Comparison of ENCODE assay signal across 30 cellular contexts in genomic region chr9:95970356-95970755, GRCh38.
"Had no signal": no experiment of that assay in that cellular context is flagged by ENCODE, and none has a peak within 500 bp of the region (broad histone marks: within the 10 kb centered on the region; RNA-seq: fewer than 3 reads in every experiment).

No MANE protein-coding gene starts in this region.

- H3K4me1 ChIP-seq: ascending aorta had no signal

- DNase-seq: activated CD4-positive, alpha-beta T cell treated with anti-CD3 and anti-CD28 coated beads for 48 hours; activated CD4-positive, alpha-beta T cell treated with anti-CD3 and anti-CD28 coated beads, Interleukin-2, amount 50 U/mL, for 4 hours; activated CD4-positive, CD25-positive, alpha-beta regulatory T cell treated with anti-CD3 and anti-CD28 coated beads, Interleukin-2, amount 50 U/mL, for 72 hours; activated CD8-positive, alpha-beta T cell treated with anti-CD3 and anti-CD28 coated beads, Interleukin-2, amount 10 ng/mL, durations not matched to agents 7 days and 5 days; activated effector memory CD4-positive, alpha-beta T cell treated with Interleukin-2 at 50 U/mL for 16 hours; activated naive CD4-positive, alpha-beta T cell; activated T-cell treated with anti-CD3 and anti-CD28 coated beads, Interleukin-2, amount 50 U/mL, for 24 hours; amniotic stem cell; Kasumi-1; KBM-7; NCI-H1048; NCI-H1417 treated with DMSO at 0.1 percent for 48 hours; NCI-H1694; NCI-H2029; NCI-H2107; NCI-H2171 treated with DMSO at 0.1 percent for 48 hours; NCI-H226; NCI-H510A; NCI-H526 treated with DMSO at 0.1 percent for 48 hours; NCI-H82; RPMI8226; SHP77 had no signal

- H3K9me3 Mint-ChIP-seq: brain, WTC11 had no signal

- H3K4me3 ChIP-seq: ascending aorta, cardiac muscle cell had no signal

- H3K27me3 ChIP-seq: ascending aorta, cardiac muscle cell had no signal

- H3K27me3 Mint-ChIP-seq: activated naive CD4-positive, alpha-beta T cell treated with anti-CD3 and anti-CD28 coated beads, Interleukin-2, amount 50 U/mL, for 24 hours; activated T-cell treated with anti-CD3 and anti-CD28 coated beads, Interleukin-2, amount 50 U/mL, for 24 hours; brain had no signal

- H3K4me3 Mint-ChIP-seq: activated CD8-positive, alpha-beta T cell treated with anti-CD3 and anti-CD28 coated beads, Interleukin-2, amount 10 ng/mL, durations not matched to agents 7 days and 5 days; activated naive CD4-positive, alpha-beta T cell treated with anti-CD3 and anti-CD28 coated beads, Interleukin-2, amount 50 U/mL, for 24 hours; activated T-cell treated with anti-CD3 and anti-CD28 coated beads, Interleukin-2, amount 50 U/mL, for 24 hours; activated T-helper 1 cell treated with anti-CD3 and anti-CD28 coated beads, Interleukin-12 subunit alpha, Interleukin-12 subunit beta, Interleukin-2, Interleukin-4 antibody, amounts not matched to agents 30 ng/mL and 10 ng/mL and 1 ng/mL, durations not matched to agents 14 hours and 24 hours and 36 hours; brain; T-helper 1 cell treated with Interleukin-12 subunit alpha and Interleukin-12 subunit beta and Interleukin-4 antibody, amounts not matched to agents 30 μg/mL and 1 μg/mL, for 36 hours; WTC11 had no signal

- H3K27ac ChIP-seq: ascending aorta, cardiac muscle cell had no signal

- H3K9me3 ChIP-seq: ascending aorta had no signal

- H3K4me1 Mint-ChIP-seq: activated naive CD4-positive, alpha-beta T cell treated with anti-CD3 and anti-CD28 coated beads, Interleukin-2, amount 50 U/mL, for 24 hours; brain; WTC11 had no signal

- H3K27ac Mint-ChIP-seq: activated CD8-positive, alpha-beta T cell treated with anti-CD3 and anti-CD28 coated beads, Interleukin-2, amount 10 ng/mL, durations not matched to agents 7 days and 5 days; activated naive CD4-positive, alpha-beta T cell treated with anti-CD3 and anti-CD28 coated beads, Interleukin-2, amount 50 U/mL, for 24 hours; activated T-cell treated with anti-CD3 and anti-CD28 coated beads, Interleukin-2, amount 50 U/mL, for 24 hours; activated T-helper 1 cell treated with anti-CD3 and anti-CD28 coated beads, Interleukin-12 subunit alpha, Interleukin-12 subunit beta, Interleukin-2, Interleukin-4 antibody, amounts not matched to agents 30 ng/mL and 10 ng/mL and 1 ng/mL, durations not matched to agents 14 hours and 24 hours and 36 hours; brain; T-helper 1 cell treated with Interleukin-12 subunit alpha and Interleukin-12 subunit beta and Interleukin-4 antibody, amounts not matched to agents 30 μg/mL and 1 μg/mL, for 36 hours; WTC11 had no signal

- ATAC-seq: activated CD8-positive, alpha-beta T cell treated with anti-CD3 and anti-CD28 coated beads, Interleukin-2, amount 10 ng/mL, durations not matched to agents 7 days and 5 days; Panc1; WTC11 had no signal
